29 cellular contexts compared by ENCODE assay signal in genomic region chr7:45174966-45175765, GRCh38. TPM values are rescaled to one million over a fixed set of nuclear protein-coding genes. Genes with fewer than 3 reads are reported as not detected.
DNase-seq lines count a peak whose midpoint lies in the region; ATAC-seq and TF ChIP-seq lines count a peak whose summit lies in the region.
"Had no signal": no experiment of that assay in that cellular context is flagged by ENCODE, and none has a peak within 500 bp of the region (broad histone marks: within the 10 kb centered on the region; RNA-seq: fewer than 3 reads in every experiment).

No MANE protein-coding gene starts in this region.

- no peak overlapping the region for H2BK5ac ChIP-seq in trophoblast cell (ENCODE audit: low read depth, low read length, poor library complexity)

- H2AK5ac ChIP-seq in trophoblast cell (ENCODE audit: low read length): no peak overlapping the region

- H2BK12ac ChIP-seq in trophoblast cell (ENCODE audit: low read length): no peak overlapping the region

- no peak overlapping the region for H2BK120ac ChIP-seq in trophoblast cell (ENCODE audit: insufficient read depth, low read length, poor library complexity)

- H3K36me3 Mint-ChIP-seq in activated naive CD4-positive, alpha-beta T cell treated with anti-CD3 and anti-CD28 coated beads, Interleukin-2, amount 50 U/mL, for 72 hours: no peaks in the 10 kb centered on the region
- no peaks in the 10 kb centered on the region for H3K36me3 Mint-ChIP-seq in chondrocyte (ENCODE audit: low read depth)
- H3K36me3 Mint-ChIP-seq: naive thymus-derived CD8-positive, alpha-beta T cell; stimulated activated memory B cell treated with anti-CD40 and anti-IgM and Interleukin-4, amounts not matched to agents 10 μg/mL and 1 μg/mL and 100 μg/mL, for 72 hours; T-cell; type B pancreatic cell had no signal

- no peak overlapping the region for H3K18ac ChIP-seq in trophoblast cell (ENCODE audit: low read length)

- H3K27ac ChIP-seq in trophoblast cell (ENCODE audit: low read depth, low read length): no peak overlapping the region
- H3K27ac ChIP-seq: KMS-11 had no signal

- TF ChIP-seq CTCF in chondrocyte (IDR thresholded peaks at IDR 0.05): no peak

- H3K79me2 ChIP-seq in trophoblast cell (ENCODE audit: control insufficient read depth, insufficient read depth, low read length, poor library complexity): no peaks in the 10 kb centered on the region

- no peaks in the 10 kb centered on the region for H3K27me3 ChIP-seq in trophoblast cell (ENCODE audit: insufficient read depth, low read length)
- H3K27me3 ChIP-seq: MG63 had no signal

- no peaks in the 10 kb centered on the region for H3K4me1 ChIP-seq in trophoblast cell (ENCODE audit: control insufficient read depth in 1 of 2, insufficient read depth in 2 of 2, low read length in 2 of 2)

- H3K14ac ChIP-seq in trophoblast cell (ENCODE audit: low read length): no peak overlapping the region

- H3K4me2 ChIP-seq in trophoblast cell (ENCODE audit: low read length): no peak overlapping the region
- H3K4me2 ChIP-seq: KMS-11 had no signal

- no peak overlapping the region for H4K91ac ChIP-seq in trophoblast cell (ENCODE audit: low read depth, low read length)

- peaks cover 2% of the 10 kb centered on the region for H3K4me1 Mint-ChIP-seq in chondrocyte (ENCODE audit: low read depth)
- H3K4me1 Mint-ChIP-seq: activated B cell treated with CpG ODN at 0.5 μM for 24 hours; H9; stimulated activated memory B cell treated with anti-CD40 and anti-IgM and Interleukin-4, amounts not matched to agents 10 μg/mL and 1 μg/mL and 100 μg/mL, for 72 hours had no signal

- H4K12ac ChIP-seq in trophoblast cell (ENCODE audit: low read depth, low read length): no peak overlapping the region

- H3K36me3 ChIP-seq in trophoblast cell (ENCODE audit: control insufficient read depth in 1 of 2, insufficient read depth in 2 of 2, low read length in 2 of 2): no peaks in the 10 kb centered on the region
- H3K36me3 ChIP-seq: MG63 had no signal

- H4K8ac ChIP-seq in trophoblast cell (ENCODE audit: low read depth, low read length): no peak overlapping the region

- no peak for DNase-seq in activated naive CD4-positive, alpha-beta T cell treated with anti-CD3 and anti-CD28 coated beads, Interleukin-2, amount 50 U/mL, for 72 hours (ENCODE audit: low spot score in 2 of 2)
- DNase-seq in activated naive CD4-positive, alpha-beta T cell treated with anti-CD3 and anti-CD28 coated beads, Interleukin-2, amount 50 U/mL, for 16 hours: no peak
- DNase-seq in NCI-H146 (lab: John Stamatoyannopoulos, UW) (peak; percentile 82), chondrocyte (ENCODE audit: low spot score) (peak; percentile 72), trophoblast cell (no peak), DMS 273 treated with DMSO at 0.1 percent for 48 hours (lab: John Stamatoyannopoulos, UW) (no peak), AG08395 (ENCODE audit: low spot score) (no peak)
- DNase-seq: activated B cell treated with CpG ODN at 0.5 μM for 24 hours; activated CD4-positive, alpha-beta T cell treated with anti-CD3 and anti-CD28 coated beads, Interleukin-2, amount 50 U/mL, for 48 hours; caudate nucleus; DMS53; glutamatergic neuron; H9; MG63; midbrain; NCI-H1105; NCI-H2029; NCI-H2227 treated with DMSO at 0.1 percent for 48 hours; NCI-H82; RPMI8226; T-cell had no signal

- no peak overlapping the region for H3K9ac ChIP-seq in trophoblast cell (ENCODE audit: low read length)
- H3K9ac ChIP-seq: KMS-11 had no signal

- whole genome bisulfite sequencing in trophoblast cell (ENCODE audit: extremely low coverage, insufficient coverage, insufficient read length): no CpG with 5 or more reads among the region's 4 CpGs

- H3K27me3 Mint-ChIP-seq in chondrocyte (ENCODE audit: low read depth): peaks cover 25% of the 10 kb centered on the region

- no peaks in the 10 kb centered on the region for H3K9me3 Mint-ChIP-seq in activated naive CD4-positive, alpha-beta T cell treated with anti-CD3 and anti-CD28 coated beads, Interleukin-2, amount 50 U/mL, for 72 hours
- H3K9me3 Mint-ChIP-seq in chondrocyte (ENCODE audit: low read depth): no peaks in the 10 kb centered on the region
- H3K9me3 Mint-ChIP-seq: activated B cell treated with CpG ODN at 0.5 μM for 24 hours; H9; naive thymus-derived CD8-positive, alpha-beta T cell; stimulated activated memory B cell treated with anti-CD40 and anti-IgM and Interleukin-4, amounts not matched to agents 10 μg/mL and 1 μg/mL and 100 μg/mL, for 72 hours; T-cell; type B pancreatic cell had no signal

- no peak overlapping the region for H3K4me3 Mint-ChIP-seq in chondrocyte (ENCODE audit: unreplicated experiment)
- H3K4me3 Mint-ChIP-seq: activated B cell treated with CpG ODN at 0.5 μM for 24 hours; H9; naive thymus-derived CD8-positive, alpha-beta T cell; stimulated activated memory B cell treated with anti-CD40 and anti-IgM and Interleukin-4, amounts not matched to agents 10 μg/mL and 1 μg/mL and 100 μg/mL, for 72 hours; T-cell; type B pancreatic cell had no signal

- H3K9me3 ChIP-seq in trophoblast cell (ENCODE audit: insufficient read depth, low read depth, low read length): no peaks in the 10 kb centered on the region
- H3K9me3 ChIP-seq: MG63 had no signal

- no peak overlapping the region for H3K23ac ChIP-seq in trophoblast cell (ENCODE audit: low read length)

- no peak overlapping the region for H3K4ac ChIP-seq in trophoblast cell (ENCODE audit: low read depth, low read length)

- no peak for ATAC-seq in activated naive CD4-positive, alpha-beta T cell treated with anti-CD3 and anti-CD28 coated beads, Interleukin-2, amount 50 U/mL, for 72 hours
- no peak for ATAC-seq in HG03097 (IDR thresholded peaks at IDR 0.05; ENCODE audit: low FRiP score, unreplicated experiment)
- ATAC-seq: naive thymus-derived CD8-positive, alpha-beta T cell; stimulated activated memory B cell treated with anti-CD40 and anti-IgM and Interleukin-4, amounts not matched to agents 10 μg/mL and 1 μg/mL and 100 μg/mL, for 72 hours; T-cell had no signal

- H3K79me1 ChIP-seq in trophoblast cell (ENCODE audit: low read length): no peaks in the 10 kb centered on the region

- no peak overlapping the region for H2AFZ ChIP-seq in trophoblast cell (ENCODE audit: insufficient read depth, low read length, poor library complexity)

- H3K4me3 ChIP-seq in trophoblast cell (ENCODE audit: low read depth, low read length): peak overlapping the region; percentile 19
- H3K4me3 ChIP-seq: MG63 had no signal

- peak overlapping the region; percentile 20 to 58 for H3K27ac Mint-ChIP-seq in activated naive CD4-positive, alpha-beta T cell treated with anti-CD3 and anti-CD28 coated beads, Interleukin-2, amount 50 U/mL, for 72 hours
- H3K27ac Mint-ChIP-seq in chondrocyte (ENCODE audit: unreplicated experiment): no peak overlapping the region
- H3K27ac Mint-ChIP-seq: activated B cell treated with CpG ODN at 0.5 μM for 24 hours; stimulated activated memory B cell treated with anti-CD40 and anti-IgM and Interleukin-4, amounts not matched to agents 10 μg/mL and 1 μg/mL and 100 μg/mL, for 72 hours; T-cell; type B pancreatic cell had no signal

RNA-seq across cellular contexts. Expression of gene RAMP3, which starts 17.6 kb away (rescaled TPM):
- total RNA-seq in activated naive CD4-positive, alpha-beta T cell treated with anti-CD3 and anti-CD28 coated beads, Interleukin-2, amount 50 U/mL, for 72 hours: under 1 TPM in 1 of 2 donors, not detected in 1; 0.50 TPM
- not detected in 3 replicates for total RNA-seq in chondrocyte
- polyA plus RNA-seq in trophoblast cell (2013): not detected in 2 replicates
- total RNA-seq: activated B cell treated with CpG ODN at 0.5 μM for 24 hours; astrocyte; naive thymus-derived CD8-positive, alpha-beta T cell; osteoblast had no signal
- polyA plus RNA-seq: BJ; naive thymus-derived CD8-positive, alpha-beta T cell had no signal

Comparison
In these comparisons a context has a peak if more than half of its experiments do, and no peak if none do; other contexts are left out.
1. DNase-seq: peak in NCI-H146 (single experiment) and chondrocyte (single experiment); none in activated naive CD4-positive, alpha-beta T cell treated with anti-CD3 and anti-CD28 coated beads, Interleukin-2, amount 50 U/mL, for 72 hours (0 of 2), activated naive CD4-positive, alpha-beta T cell treated with anti-CD3 and anti-CD28 coated beads, Interleukin-2, amount 50 U/mL, for 16 hours (single experiment), trophoblast cell (0 of 2), DMS 273 treated with DMSO at 0.1 percent for 48 hours (single experiment) and AG08395 (single experiment).